8 cellular contexts compared by ENCODE assay signal in the genomic region with DNA sequence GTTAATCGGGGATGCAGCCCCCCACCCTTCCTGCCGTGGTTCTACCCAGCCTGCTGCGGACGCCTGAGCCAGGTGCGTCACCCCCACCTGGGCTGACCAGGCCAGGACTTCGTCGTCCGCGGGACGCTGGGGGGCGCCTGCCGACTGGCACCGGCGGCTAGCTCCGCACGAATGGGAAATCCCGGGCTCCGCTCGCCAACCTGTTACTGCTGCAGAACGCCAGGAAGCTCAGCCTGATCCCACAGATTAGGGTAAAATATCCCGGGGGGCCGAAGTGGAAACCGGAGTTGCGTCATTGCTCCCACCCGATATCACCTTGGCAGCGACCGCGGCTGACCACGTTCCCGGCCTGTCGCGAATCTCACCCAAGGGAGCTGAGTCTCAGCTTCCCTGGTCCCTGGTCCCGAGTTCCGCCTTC. TPM values are rescaled to one million over a fixed set of nuclear protein-coding genes. Genes with fewer than 3 reads are reported as not detected.
DNase-seq lines count a peak whose midpoint lies in the region; ATAC-seq and TF ChIP-seq lines count a peak whose summit lies in the region.

No MANE protein-coding gene starts in this region.

- no peak overlapping the region for H3K9ac ChIP-seq in MM.1S (ENCODE audit: low read length)

- DNase-seq in G401 (ENCODE audit: low spot score) (peak; percentile 58), MM.1S (no peak), astrocyte of the spinal cord (ENCODE audit: low read depth, low spot score) (peak; percentile 8), islet precursor cell (peak; percentile 67), superior temporal gyrus (ENCODE audit: extremely low spot score) (no peak), inferior parietal cortex (ENCODE audit: extremely low spot score) (no peak)
- no peak for DNase-seq in stimulated activated naive B cell treated with anti-CD40 and anti-IgM and Interleukin-4, amounts not matched to agents 10 μg/mL and 1 μg/mL and 100 μg/mL, for 72 hours

- peaks cover 38 to 54% of the 10 kb centered on the region in 2 donors for H3K4me1 Mint-ChIP-seq in stimulated activated naive B cell treated with anti-CD40 and anti-IgM and Interleukin-4, amounts not matched to agents 10 μg/mL and 1 μg/mL and 100 μg/mL, for 72 hours

- H3K4me3 ChIP-seq in MM.1S (ENCODE audit: low read length), result peak overlapping the region; percentile 62
- peak overlapping the region; percentile 73 for H3K4me3 ChIP-seq in astrocyte of the spinal cord (ENCODE audit: low read depth, low read length)

- no peaks in the 10 kb centered on the region for H3K9me3 Mint-ChIP-seq in stimulated activated naive B cell treated with anti-CD40 and anti-IgM and Interleukin-4, amounts not matched to agents 10 μg/mL and 1 μg/mL and 100 μg/mL, for 72 hours

- H3K27ac ChIP-seq in MM.1S (ENCODE audit: low read length), result no peak overlapping the region

- peak overlapping the region; percentile 88 for H3K4me2 ChIP-seq in MM.1S (ENCODE audit: low read depth, low read length)

- no peaks in the 10 kb centered on the region for H3K9me2 ChIP-seq in MM.1S (replicated peaks; ENCODE audit: insufficient read depth, low read length)

- ATAC-seq in GM21526 (IDR thresholded peaks at IDR 0.05; ENCODE audit: low FRiP score, unreplicated experiment), result peak; percentile 18
- ATAC-seq in stimulated activated naive B cell treated with anti-CD40 and anti-IgM and Interleukin-4, amounts not matched to agents 10 μg/mL and 1 μg/mL and 100 μg/mL, for 72 hours (replicated peaks), result peak; percentile 12 to 18

- peak overlapping the region; percentile 86 to 89 for H3K4me3 Mint-ChIP-seq in stimulated activated naive B cell treated with anti-CD40 and anti-IgM and Interleukin-4, amounts not matched to agents 10 μg/mL and 1 μg/mL and 100 μg/mL, for 72 hours

- peak overlapping the region; percentile 72 for H2AFZ ChIP-seq in MM.1S (ENCODE audit: low read length)

- H3K27me3 Mint-ChIP-seq in stimulated activated naive B cell treated with anti-CD40 and anti-IgM and Interleukin-4, amounts not matched to agents 10 μg/mL and 1 μg/mL and 100 μg/mL, for 72 hours, result peaks cover 20 to 41% of the 10 kb centered on the region in 2 donors

- peaks cover 39% of the 10 kb centered on the region for H3K79me2 ChIP-seq in MM.1S (ENCODE audit: low read length)

- TF ChIP-seq CTCF in MM.1S (IDR thresholded peaks at IDR 0.05; ENCODE audit: low read length), result peak; percentile 19
- peak; percentile 50 for TF ChIP-seq CTCF in astrocyte of the spinal cord (IDR thresholded peaks at IDR 0.05; ENCODE audit: low read depth, low read length)

- peaks cover 16% of the 10 kb centered on the region; the same call in 1 of the 2 replicates for H3F3A ChIP-seq in MM.1S (ENCODE audit: insufficient read depth, low read length)

- H4K20me1 ChIP-seq in MM.1S (ENCODE audit: insufficient read depth, low read length), result no peaks in the 10 kb centered on the region

- H3K36me3 ChIP-seq in MM.1S (replicated peaks; ENCODE audit: insufficient read depth, low read length), result no peaks in the 10 kb centered on the region

- H3K36me3 Mint-ChIP-seq in stimulated activated naive B cell treated with anti-CD40 and anti-IgM and Interleukin-4, amounts not matched to agents 10 μg/mL and 1 μg/mL and 100 μg/mL, for 72 hours, result peaks cover 14% of the 10 kb centered on the region in 2 donors

- H3K4me1 ChIP-seq in MM.1S (ENCODE audit: low read length), result peaks cover 38% of the 10 kb centered on the region

- peak overlapping the region; percentile 77 for H3K27ac Mint-ChIP-seq in stimulated activated naive B cell treated with anti-CD40 and anti-IgM and Interleukin-4, amounts not matched to agents 10 μg/mL and 1 μg/mL and 100 μg/mL, for 72 hours

- in situ Hi-C loops in G401 (cut with HindIII; ENCODE audit: low sequenced_read_pairs) (no loop called here), astrocyte of the spinal cord (cut with HindIII; ENCODE audit: low sequenced_read_pairs) (no loop called here)

- no peaks in the 10 kb centered on the region for H3K27me3 ChIP-seq in MM.1S (replicated peaks; ENCODE audit: insufficient read depth, low read length)

- H3K9me3 ChIP-seq in MM.1S (replicated peaks; ENCODE audit: insufficient read depth, low read length), result no peaks in the 10 kb centered on the region

RNA-seq across cellular contexts. Expression of gene VDR, which starts 0.5 kb away (rescaled TPM):
- total RNA-seq in G401 (2014; rRNA removed; shearing (Covaris generic)), result 0.06 and 0.07 TPM in 2 replicates

RNA-seq across cellular contexts. Expression of gene TMEM106C, which starts 58.1 kb away (rescaled TPM):
- 177 and 211 TPM in 2 replicates for total RNA-seq in G401 (2014; rRNA removed; shearing (Covaris generic))

Comparison
In these comparisons a context has a peak if more than half of its experiments do, and no peak if none do; other contexts are left out.
1. DNase-seq: peak in G401 (single experiment), astrocyte of the spinal cord (single experiment) and islet precursor cell (single experiment); none in MM.1S (single experiment), stimulated activated naive B cell treated with anti-CD40 and anti-IgM and Interleukin-4, amounts not matched to agents 10 μg/mL and 1 μg/mL and 100 μg/mL, for 72 hours (single experiment), superior temporal gyrus (single experiment) and inferior parietal cortex (single experiment).